ENCODE assay signal across 8 cellular contexts in the genomic region with DNA sequence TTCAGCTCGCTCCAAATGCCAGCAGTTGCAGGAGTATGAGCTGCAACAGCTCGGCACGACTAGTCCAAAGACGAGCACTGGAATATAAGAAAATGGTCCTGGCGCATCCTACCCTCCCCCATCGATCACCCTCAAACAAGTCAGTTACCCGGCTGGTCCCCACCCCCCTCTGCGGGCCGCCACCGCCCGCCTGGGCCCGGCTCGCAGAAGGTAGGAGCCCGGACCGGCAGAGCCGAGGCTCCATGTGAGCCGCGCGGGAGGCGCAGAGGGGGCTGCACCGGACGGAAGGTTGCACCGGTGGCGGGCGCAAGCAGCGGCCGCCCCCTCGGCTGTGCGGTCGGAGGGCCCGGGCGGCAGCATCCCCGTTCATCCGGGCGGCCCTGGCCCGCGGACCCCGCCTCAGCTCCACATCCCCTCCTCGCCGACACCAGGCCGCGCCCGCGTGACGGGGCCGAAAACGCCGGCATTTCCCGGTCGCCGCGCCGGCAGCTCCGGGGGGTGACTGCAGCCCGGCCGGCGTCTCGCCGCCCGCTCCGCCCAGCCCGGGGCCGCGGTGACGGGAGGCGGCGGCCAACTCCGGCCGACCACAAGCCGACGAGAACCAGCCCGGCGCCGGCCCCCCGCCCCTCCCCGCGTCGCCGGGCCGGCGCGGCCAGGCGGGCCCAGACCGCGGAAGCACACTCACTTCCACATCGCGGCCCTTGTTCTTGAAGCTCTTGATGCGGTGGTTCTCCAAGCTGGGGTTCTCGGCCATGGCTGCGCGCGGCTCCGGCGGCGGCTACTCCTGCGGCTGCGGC. TPM values are rescaled to one million over a fixed set of nuclear protein-coding genes. Genes with fewer than 3 reads are reported as not detected.
DNase-seq lines count a peak whose midpoint lies in the region; ATAC-seq lines count a peak whose summit lies in the region.

No MANE protein-coding gene starts in this region.

- H3K9me3 ChIP-seq in endocrine pancreas (ENCODE audit: control insufficient read depth, low read length) (no peaks in the 10 kb centered on the region), mononuclear cell (ENCODE audit: low read depth, low read length) (no peaks in the 10 kb centered on the region)

- H3K9me3 Mint-ChIP-seq in activated CD8-positive, alpha-beta memory T cell treated with anti-CD3 and anti-CD28 coated beads, Interleukin-2, amount 10 ng/mL, durations not matched to agents 7 days and 5 days (ENCODE audit: low read depth): no peaks in the 10 kb centered on the region

- H3K4me3 Mint-ChIP-seq in activated CD8-positive, alpha-beta memory T cell treated with anti-CD3 and anti-CD28 coated beads, Interleukin-2, amount 10 ng/mL, durations not matched to agents 7 days and 5 days: peak overlapping the region; percentile 83

- H3K27me3 Mint-ChIP-seq in activated CD8-positive, alpha-beta memory T cell treated with anti-CD3 and anti-CD28 coated beads, Interleukin-2, amount 10 ng/mL, durations not matched to agents 7 days and 5 days: no peaks in the 10 kb centered on the region

- H3K4me1 Mint-ChIP-seq in activated CD8-positive, alpha-beta memory T cell treated with anti-CD3 and anti-CD28 coated beads, Interleukin-2, amount 10 ng/mL, durations not matched to agents 7 days and 5 days: peaks cover 32% of the 10 kb centered on the region

- H3K4me3 ChIP-seq in endocrine pancreas (ENCODE audit: control insufficient read depth, insufficient read depth, low read length): peak overlapping the region; percentile 97
- H3K4me3 ChIP-seq in mononuclear cell (ENCODE audit: low read length): peak overlapping the region; percentile 72

- CTCF ChIA-PET in activated CD8-positive, alpha-beta memory T cell treated with anti-CD3 and anti-CD28 coated beads, Interleukin-2, amount 10 ng/mL, durations not matched to agents 7 days and 5 days (lab: Charles Lee): interaction anchor here (0.7 to 1.8 kb wide), 8 partner anchors 9 to 348 kb away, joined by 3 to 5 read pairs (median 3); a partner anchor contains a TSS

- H3K36me3 Mint-ChIP-seq in activated CD8-positive, alpha-beta memory T cell treated with anti-CD3 and anti-CD28 coated beads, Interleukin-2, amount 10 ng/mL, durations not matched to agents 7 days and 5 days: peaks cover 21% of the 10 kb centered on the region

- H3K4me1 ChIP-seq in endocrine pancreas (ENCODE audit: control insufficient read depth, insufficient read depth, low read length): peaks cover 9% of the 10 kb centered on the region
- H3K4me1 ChIP-seq in mononuclear cell (ENCODE audit: insufficient read depth, low read length): peaks cover 32% of the 10 kb centered on the region

- H3K27ac Mint-ChIP-seq in activated CD8-positive, alpha-beta memory T cell treated with anti-CD3 and anti-CD28 coated beads, Interleukin-2, amount 10 ng/mL, durations not matched to agents 7 days and 5 days: peak overlapping the region; percentile 96

- peak; percentile 20 for ATAC-seq in HG02610 (IDR thresholded peaks at IDR 0.05; ENCODE audit: unreplicated experiment)
- ATAC-seq in activated CD8-positive, alpha-beta memory T cell treated with anti-CD3 and anti-CD28 coated beads, Interleukin-2, amount 10 ng/mL, durations not matched to agents 7 days and 5 days: peak; percentile 25

- H3K9ac ChIP-seq in endocrine pancreas (ENCODE audit: control insufficient read depth, insufficient read depth, low read length): peak overlapping the region; percentile 76

- DNase-seq in DMS53 (lab: John Stamatoyannopoulos, UW) (peak; percentile 66), DMS53 treated with DMSO at 0.1 percent for 48 hours (lab: John Stamatoyannopoulos, UW; ENCODE audit: unreplicated experiment) (no peak), NCI-H146 treated with DMSO at 0.1 percent for 48 hours (lab: John Stamatoyannopoulos, UW; ENCODE audit: unreplicated experiment) (peak; percentile 41)
- DNase-seq in activated CD8-positive, alpha-beta memory T cell treated with anti-CD3 and anti-CD28 coated beads, Interleukin-2, amount 10 ng/mL, durations not matched to agents 7 days and 5 days: peak; percentile 71
- DNase-seq in stimulated activated CD8-positive, alpha-beta memory T cell treated with anti-CD3 and anti-CD28 coated beads, Interleukin-7, amount 100 ng/mL, for 24 hours (ENCODE audit: low read depth): peak; percentile 12

- H3K27me3 ChIP-seq in endocrine pancreas (ENCODE audit: control insufficient read depth, insufficient read depth, low read length) (no peaks in the 10 kb centered on the region), mononuclear cell (ENCODE audit: insufficient read depth, low read length) (no peaks in the 10 kb centered on the region)

- no peaks in the 10 kb centered on the region for H3K36me3 ChIP-seq in endocrine pancreas (ENCODE audit: control insufficient read depth, insufficient read depth, low read length)

RNA-seq across cellular contexts. Expression of a gene that starts 0.5 kb away (rescaled TPM):
- 10 to 100 TPM; 35.3 to 47.9 TPM for total RNA-seq in activated CD8-positive, alpha-beta memory T cell treated with anti-CD3 and anti-CD28 coated beads, Interleukin-2, amount 10 ng/mL, durations not matched to agents 7 days and 5 days
- 26.8 TPM for total RNA-seq in mononuclear cell
